ENCODE assay signal across 2 cellular contexts in the genomic region with DNA sequence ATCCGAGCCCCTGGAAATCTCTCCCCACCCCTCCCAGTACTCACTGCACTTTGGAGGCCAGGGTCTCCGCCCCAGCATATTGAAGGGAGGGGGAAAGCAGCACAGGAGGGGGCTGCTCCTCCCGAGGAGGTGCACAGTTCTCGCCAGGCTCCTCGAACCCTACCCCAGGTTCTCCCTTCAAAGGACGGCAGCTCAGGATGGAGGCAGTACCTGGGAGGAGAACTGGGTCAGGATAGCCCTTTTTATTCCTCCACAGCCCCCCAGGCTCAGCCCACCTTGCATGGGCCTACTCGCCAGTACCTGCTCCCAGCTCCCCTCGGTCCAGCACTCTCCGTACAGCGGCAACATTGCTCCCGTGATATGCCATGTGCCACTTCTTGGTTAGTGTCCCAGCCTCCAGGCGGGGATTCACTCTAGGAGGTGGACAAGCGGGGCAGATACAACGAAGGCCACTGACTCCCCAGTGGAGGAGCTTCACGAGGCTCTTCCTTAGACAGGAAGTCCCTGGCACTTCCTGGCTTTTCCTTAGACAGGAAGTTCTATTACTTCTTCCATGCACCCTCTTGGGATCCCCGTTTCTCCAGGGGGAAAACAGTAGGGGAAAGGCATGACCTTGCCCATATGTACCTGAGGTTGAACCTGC.
TF ChIP-seq lines count a peak whose summit lies in the region.

No MANE protein-coding gene starts in this region.

TF ChIP-seq in GM12891, 5 proteins besides CTCF, POLR2A, EP300 and RAD21:
- TF ChIP-seq PAX5 (IDR thresholded peaks at IDR 0.05; ENCODE audit: insufficient read depth, low read length, severe bottlenecking), result no peak
- TF ChIP-seq POU2F2 (IDR thresholded peaks at IDR 0.05; ENCODE audit: low read depth, low read length), result no peak
- no peak for TF ChIP-seq SPI1 (IDR thresholded peaks at IDR 0.05; ENCODE audit: low read depth, low read length)
- TF ChIP-seq TAF1 (IDR thresholded peaks at IDR 0.05; ENCODE audit: low read depth, low read length), result no peak
- TF ChIP-seq POLR2AphosphoS5 (IDR thresholded peaks at IDR 0.05; ENCODE audit: low read depth, low read length), result no peak

TF ChIP-seq in WTC11, 78 proteins besides CTCF, POLR2A, EP300 and RAD21:
- TF ChIP-seq, protein P1, sequence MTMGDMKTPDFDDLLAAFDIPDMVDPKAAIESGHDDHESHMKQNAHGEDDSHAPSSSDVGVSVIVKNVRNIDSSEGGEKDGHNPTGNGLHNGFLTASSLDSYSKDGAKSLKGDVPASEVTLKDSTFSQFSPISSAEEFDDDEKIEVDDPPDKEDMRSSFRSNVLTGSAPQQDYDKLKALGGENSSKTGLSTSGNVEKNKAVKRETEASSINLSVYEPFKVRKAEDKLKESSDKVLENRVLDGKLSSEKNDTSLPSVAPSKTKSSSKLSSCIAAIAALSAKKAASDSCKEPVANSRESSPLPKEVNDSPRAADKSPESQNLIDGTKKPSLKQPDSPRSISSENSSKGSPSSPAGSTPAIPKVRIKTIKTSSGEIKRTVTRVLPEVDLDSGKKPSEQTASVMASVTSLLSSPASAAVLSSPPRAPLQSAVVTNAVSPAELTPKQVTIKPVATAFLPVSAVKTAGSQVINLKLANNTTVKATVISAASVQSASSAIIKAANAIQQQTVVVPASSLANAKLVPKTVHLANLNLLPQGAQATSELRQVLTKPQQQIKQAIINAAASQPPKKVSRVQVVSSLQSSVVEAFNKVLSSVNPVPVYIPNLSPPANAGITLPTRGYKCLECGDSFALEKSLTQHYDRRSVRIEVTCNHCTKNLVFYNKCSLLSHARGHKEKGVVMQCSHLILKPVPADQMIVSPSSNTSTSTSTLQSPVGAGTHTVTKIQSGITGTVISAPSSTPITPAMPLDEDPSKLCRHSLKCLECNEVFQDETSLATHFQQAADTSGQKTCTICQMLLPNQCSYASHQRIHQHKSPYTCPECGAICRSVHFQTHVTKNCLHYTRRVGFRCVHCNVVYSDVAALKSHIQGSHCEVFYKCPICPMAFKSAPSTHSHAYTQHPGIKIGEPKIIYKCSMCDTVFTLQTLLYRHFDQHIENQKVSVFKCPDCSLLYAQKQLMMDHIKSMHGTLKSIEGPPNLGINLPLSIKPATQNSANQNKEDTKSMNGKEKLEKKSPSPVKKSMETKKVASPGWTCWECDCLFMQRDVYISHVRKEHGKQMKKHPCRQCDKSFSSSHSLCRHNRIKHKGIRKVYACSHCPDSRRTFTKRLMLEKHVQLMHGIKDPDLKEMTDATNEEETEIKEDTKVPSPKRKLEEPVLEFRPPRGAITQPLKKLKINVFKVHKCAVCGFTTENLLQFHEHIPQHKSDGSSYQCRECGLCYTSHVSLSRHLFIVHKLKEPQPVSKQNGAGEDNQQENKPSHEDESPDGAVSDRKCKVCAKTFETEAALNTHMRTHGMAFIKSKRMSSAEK (CRISPR knock-in tag; IDR thresholded peaks at IDR 0.05; ENCODE audit: borderline replicate concordance), result no peak
- TF ChIP-seq RORB (CRISPR knock-in tag; IDR thresholded peaks at IDR 0.05) (no peak), GTF2I (CRISPR knock-in tag; conservative IDR thresholded peaks at IDR 0.05) (no peak), ZNF232 (CRISPR knock-in tag; IDR thresholded peaks at IDR 0.05) (no peak), ZNF317 (CRISPR knock-in tag; IDR thresholded peaks at IDR 0.05; ENCODE audit: borderline replicate concordance, low read depth) (no peak), ZNF121 (CRISPR knock-in tag; IDR thresholded peaks at IDR 0.05) (no peak), MXD4 (CRISPR knock-in tag; IDR thresholded peaks at IDR 0.05; ENCODE audit: borderline replicate concordance) (no peak), ZNF396 (CRISPR knock-in tag; IDR thresholded peaks at IDR 0.05; ENCODE audit: borderline replicate concordance) (no peak), NFE2L1 (CRISPR knock-in tag; IDR thresholded peaks at IDR 0.05) (no peak), SMAD4 (CRISPR knock-in tag; IDR thresholded peaks at IDR 0.05) (no peak), FOXK1 (CRISPR knock-in tag; IDR thresholded peaks at IDR 0.05) (no peak), ETV6 (CRISPR knock-in tag; IDR thresholded peaks at IDR 0.05) (no peak)
- TF ChIP-seq, protein P2, sequence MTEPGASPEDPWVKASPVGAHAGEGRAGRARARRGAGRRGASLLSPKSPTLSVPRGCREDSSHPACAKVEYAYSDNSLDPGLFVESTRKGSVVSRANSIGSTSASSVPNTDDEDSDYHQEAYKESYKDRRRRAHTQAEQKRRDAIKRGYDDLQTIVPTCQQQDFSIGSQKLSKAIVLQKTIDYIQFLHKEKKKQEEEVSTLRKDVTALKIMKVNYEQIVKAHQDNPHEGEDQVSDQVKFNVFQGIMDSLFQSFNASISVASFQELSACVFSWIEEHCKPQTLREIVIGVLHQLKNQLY (CRISPR knock-in tag; IDR thresholded peaks at IDR 0.05), result no peak
- TF ChIP-seq, protein P3, sequence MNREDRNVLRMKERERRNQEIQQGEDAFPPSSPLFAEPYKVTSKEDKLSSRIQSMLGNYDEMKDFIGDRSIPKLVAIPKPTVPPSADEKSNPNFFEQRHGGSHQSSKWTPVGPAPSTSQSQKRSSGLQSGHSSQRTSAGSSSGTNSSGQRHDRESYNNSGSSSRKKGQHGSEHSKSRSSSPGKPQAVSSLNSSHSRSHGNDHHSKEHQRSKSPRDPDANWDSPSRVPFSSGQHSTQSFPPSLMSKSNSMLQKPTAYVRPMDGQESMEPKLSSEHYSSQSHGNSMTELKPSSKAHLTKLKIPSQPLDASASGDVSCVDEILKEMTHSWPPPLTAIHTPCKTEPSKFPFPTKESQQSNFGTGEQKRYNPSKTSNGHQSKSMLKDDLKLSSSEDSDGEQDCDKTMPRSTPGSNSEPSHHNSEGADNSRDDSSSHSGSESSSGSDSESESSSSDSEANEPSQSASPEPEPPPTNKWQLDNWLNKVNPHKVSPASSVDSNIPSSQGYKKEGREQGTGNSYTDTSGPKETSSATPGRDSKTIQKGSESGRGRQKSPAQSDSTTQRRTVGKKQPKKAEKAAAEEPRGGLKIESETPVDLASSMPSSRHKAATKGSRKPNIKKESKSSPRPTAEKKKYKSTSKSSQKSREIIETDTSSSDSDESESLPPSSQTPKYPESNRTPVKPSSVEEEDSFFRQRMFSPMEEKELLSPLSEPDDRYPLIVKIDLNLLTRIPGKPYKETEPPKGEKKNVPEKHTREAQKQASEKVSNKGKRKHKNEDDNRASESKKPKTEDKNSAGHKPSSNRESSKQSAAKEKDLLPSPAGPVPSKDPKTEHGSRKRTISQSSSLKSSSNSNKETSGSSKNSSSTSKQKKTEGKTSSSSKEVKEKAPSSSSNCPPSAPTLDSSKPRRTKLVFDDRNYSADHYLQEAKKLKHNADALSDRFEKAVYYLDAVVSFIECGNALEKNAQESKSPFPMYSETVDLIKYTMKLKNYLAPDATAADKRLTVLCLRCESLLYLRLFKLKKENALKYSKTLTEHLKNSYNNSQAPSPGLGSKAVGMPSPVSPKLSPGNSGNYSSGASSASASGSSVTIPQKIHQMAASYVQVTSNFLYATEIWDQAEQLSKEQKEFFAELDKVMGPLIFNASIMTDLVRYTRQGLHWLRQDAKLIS (CRISPR knock-in tag; IDR thresholded peaks at IDR 0.05; ENCODE audit: borderline replicate concordance), result no peak
- TF ChIP-seq, protein P4, sequence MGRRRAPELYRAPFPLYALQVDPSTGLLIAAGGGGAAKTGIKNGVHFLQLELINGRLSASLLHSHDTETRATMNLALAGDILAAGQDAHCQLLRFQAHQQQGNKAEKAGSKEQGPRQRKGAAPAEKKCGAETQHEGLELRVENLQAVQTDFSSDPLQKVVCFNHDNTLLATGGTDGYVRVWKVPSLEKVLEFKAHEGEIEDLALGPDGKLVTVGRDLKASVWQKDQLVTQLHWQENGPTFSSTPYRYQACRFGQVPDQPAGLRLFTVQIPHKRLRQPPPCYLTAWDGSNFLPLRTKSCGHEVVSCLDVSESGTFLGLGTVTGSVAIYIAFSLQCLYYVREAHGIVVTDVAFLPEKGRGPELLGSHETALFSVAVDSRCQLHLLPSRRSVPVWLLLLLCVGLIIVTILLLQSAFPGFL (CRISPR knock-in tag; IDR thresholded peaks at IDR 0.05; ENCODE audit: borderline replicate concordance), result no peak
- TF ChIP-seq, protein P5, sequence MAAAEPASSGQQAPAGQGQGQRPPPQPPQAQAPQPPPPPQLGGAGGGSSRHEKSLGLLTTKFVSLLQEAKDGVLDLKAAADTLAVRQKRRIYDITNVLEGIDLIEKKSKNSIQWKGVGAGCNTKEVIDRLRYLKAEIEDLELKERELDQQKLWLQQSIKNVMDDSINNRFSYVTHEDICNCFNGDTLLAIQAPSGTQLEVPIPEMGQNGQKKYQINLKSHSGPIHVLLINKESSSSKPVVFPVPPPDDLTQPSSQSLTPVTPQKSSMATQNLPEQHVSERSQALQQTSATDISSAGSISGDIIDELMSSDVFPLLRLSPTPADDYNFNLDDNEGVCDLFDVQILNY (CRISPR knock-in tag; IDR thresholded peaks at IDR 0.05), result no peak
- TF ChIP-seq, protein P6, sequence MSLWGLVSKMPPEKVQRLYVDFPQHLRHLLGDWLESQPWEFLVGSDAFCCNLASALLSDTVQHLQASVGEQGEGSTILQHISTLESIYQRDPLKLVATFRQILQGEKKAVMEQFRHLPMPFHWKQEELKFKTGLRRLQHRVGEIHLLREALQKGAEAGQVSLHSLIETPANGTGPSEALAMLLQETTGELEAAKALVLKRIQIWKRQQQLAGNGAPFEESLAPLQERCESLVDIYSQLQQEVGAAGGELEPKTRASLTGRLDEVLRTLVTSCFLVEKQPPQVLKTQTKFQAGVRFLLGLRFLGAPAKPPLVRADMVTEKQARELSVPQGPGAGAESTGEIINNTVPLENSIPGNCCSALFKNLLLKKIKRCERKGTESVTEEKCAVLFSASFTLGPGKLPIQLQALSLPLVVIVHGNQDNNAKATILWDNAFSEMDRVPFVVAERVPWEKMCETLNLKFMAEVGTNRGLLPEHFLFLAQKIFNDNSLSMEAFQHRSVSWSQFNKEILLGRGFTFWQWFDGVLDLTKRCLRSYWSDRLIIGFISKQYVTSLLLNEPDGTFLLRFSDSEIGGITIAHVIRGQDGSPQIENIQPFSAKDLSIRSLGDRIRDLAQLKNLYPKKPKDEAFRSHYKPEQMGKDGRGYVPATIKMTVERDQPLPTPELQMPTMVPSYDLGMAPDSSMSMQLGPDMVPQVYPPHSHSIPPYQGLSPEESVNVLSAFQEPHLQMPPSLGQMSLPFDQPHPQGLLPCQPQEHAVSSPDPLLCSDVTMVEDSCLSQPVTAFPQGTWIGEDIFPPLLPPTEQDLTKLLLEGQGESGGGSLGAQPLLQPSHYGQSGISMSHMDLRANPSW (CRISPR knock-in tag; conservative IDR thresholded peaks at IDR 0.05; ENCODE audit: low read depth), result no peak
- TF ChIP-seq, protein P7, sequence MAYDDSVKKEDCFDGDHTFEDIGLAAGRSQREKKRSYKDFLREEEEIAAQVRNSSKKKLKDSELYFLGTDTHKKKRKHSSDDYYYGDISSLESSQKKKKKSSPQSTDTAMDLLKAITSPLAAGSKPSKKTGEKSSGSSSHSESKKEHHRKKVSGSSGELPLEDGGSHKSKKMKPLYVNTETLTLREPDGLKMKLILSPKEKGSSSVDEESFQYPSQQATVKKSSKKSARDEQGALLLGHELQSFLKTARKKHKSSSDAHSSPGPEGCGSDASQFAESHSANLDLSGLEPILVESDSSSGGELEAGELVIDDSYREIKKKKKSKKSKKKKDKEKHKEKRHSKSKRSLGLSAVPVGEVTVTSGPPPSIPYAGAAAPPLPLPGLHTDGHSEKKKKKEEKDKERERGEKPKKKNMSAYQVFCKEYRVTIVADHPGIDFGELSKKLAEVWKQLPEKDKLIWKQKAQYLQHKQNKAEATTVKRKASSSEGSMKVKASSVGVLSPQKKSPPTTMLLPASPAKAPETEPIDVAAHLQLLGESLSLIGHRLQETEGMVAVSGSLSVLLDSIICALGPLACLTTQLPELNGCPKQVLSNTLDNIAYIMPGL (CRISPR knock-in tag; IDR thresholded peaks at IDR 0.05), result no peak
- TF ChIP-seq, protein P8, sequence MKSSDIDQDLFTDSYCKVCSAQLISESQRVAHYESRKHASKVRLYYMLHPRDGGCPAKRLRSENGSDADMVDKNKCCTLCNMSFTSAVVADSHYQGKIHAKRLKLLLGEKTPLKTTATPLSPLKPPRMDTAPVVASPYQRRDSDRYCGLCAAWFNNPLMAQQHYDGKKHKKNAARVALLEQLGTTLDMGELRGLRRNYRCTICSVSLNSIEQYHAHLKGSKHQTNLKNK (CRISPR knock-in tag; IDR thresholded peaks at IDR 0.05), result no peak
